ENCODE assay signal across 10 cellular contexts in the genomic region with DNA sequence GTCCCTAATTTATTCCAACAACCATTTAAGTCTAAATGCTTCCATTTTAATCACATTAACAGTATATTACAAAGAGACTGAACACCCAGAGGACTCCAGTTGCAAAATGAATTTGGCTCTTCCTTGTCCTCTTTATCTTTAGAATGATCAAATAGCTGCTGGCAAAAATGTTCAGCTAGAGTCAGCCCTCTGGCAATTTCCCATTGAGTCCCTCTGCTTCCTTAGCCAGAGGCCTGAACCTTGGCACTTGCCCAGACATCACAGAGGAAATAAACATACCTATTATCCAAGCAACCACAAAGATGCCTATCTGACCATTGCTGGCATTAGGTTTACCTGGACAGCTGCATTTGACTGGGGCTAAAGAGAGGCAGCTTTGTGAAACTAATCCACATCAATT.
DNase-seq lines count a peak whose midpoint lies in the region; ATAC-seq and TF ChIP-seq lines count a peak whose summit lies in the region.
"Had no signal": no experiment of that assay in that cellular context is flagged by ENCODE, and none has a peak within 500 bp of the region (broad histone marks: within the 10 kb centered on the region; RNA-seq: fewer than 3 reads in every experiment).

No MANE protein-coding gene starts in this region.

- in situ Hi-C loops in brain microvascular endothelial cell (cut with HindIII; ENCODE audit: low pct_ligation_motif_present, low sequenced_read_pairs), result no loop called here

- no peaks in the 10 kb centered on the region for H3K36me3 Mint-ChIP-seq in nephron progenitor cell (ENCODE audit: low read depth)
- H3K36me3 Mint-ChIP-seq: naive thymus-derived CD8-positive, alpha-beta T cell had no signal

- ATAC-seq in HG02840 (IDR thresholded peaks at IDR 0.05; ENCODE audit: low FRiP score, unreplicated experiment) (no peak), GM21717 (IDR thresholded peaks at IDR 0.05; ENCODE audit: unreplicated experiment) (no peak), GM18861 (IDR thresholded peaks at IDR 0.05; ENCODE audit: unreplicated experiment) (no peak)
- ATAC-seq: naive thymus-derived CD8-positive, alpha-beta T cell had no signal

- DNase-seq in DMS153 (lab: John Stamatoyannopoulos, UW), result peak; percentile 89
- DNase-seq in NCI-H146 treated with DMSO at 0.1 percent for 48 hours (lab: John Stamatoyannopoulos, UW; ENCODE audit: unreplicated experiment), result peak; percentile 91
- peak; percentile 20 for DNase-seq in brain microvascular endothelial cell
- no peak for DNase-seq in nephron progenitor cell
- no peak for DNase-seq in lower leg skin (ENCODE audit: low spot score in 2 of 2)
- DNase-seq: activated T-cell treated with anti-CD3 and anti-CD28 coated beads, Interleukin-2, amount 50 U/mL, for 48 hours; naive thymus-derived CD8-positive, alpha-beta T cell had no signal

- no peak for TF ChIP-seq POLR2A in lower leg skin (IDR thresholded peaks at IDR 0.05)

- no peak for TF ChIP-seq CTCF in brain microvascular endothelial cell (IDR thresholded peaks at IDR 0.05; ENCODE audit: low read depth, low read length, missing control alignments)
- no peak for TF ChIP-seq CTCF in nephron progenitor cell (IDR thresholded peaks at IDR 0.05)
- TF ChIP-seq CTCF in lower leg skin (IDR thresholded peaks at IDR 0.05), result no peak

- no peaks in the 10 kb centered on the region for H3K36me3 ChIP-seq in brain microvascular endothelial cell (replicated peaks)

- H3K4me1 Mint-ChIP-seq in nephron progenitor cell, result no peaks in the 10 kb centered on the region
- H3K4me1 Mint-ChIP-seq: naive thymus-derived CD8-positive, alpha-beta T cell had no signal

- no peaks in the 10 kb centered on the region for H3K27me3 ChIP-seq in brain microvascular endothelial cell (replicated peaks)

- H3K4me3 ChIP-seq in brain microvascular endothelial cell (ENCODE audit: low read depth, low read length) (no peak overlapping the region), lower leg skin (ENCODE audit: low read depth, poor library complexity, severe bottlenecking) (no peak overlapping the region)

- intact Hi-C loops in lower leg skin (cut with DNase I; ENCODE audit: low total_unique reads), result no loop called here

- H3K27ac Mint-ChIP-seq in nephron progenitor cell, result peak overlapping the region; percentile 65

- no peak overlapping the region for H3K27ac ChIP-seq in brain microvascular endothelial cell

- H3K4me3 Mint-ChIP-seq in nephron progenitor cell, result no peak overlapping the region
- H3K4me3 Mint-ChIP-seq: naive thymus-derived CD8-positive, alpha-beta T cell had no signal

- H3K9me3 Mint-ChIP-seq in nephron progenitor cell, result no peaks in the 10 kb centered on the region
- H3K9me3 Mint-ChIP-seq: naive thymus-derived CD8-positive, alpha-beta T cell had no signal

- peaks cover 4% of the 10 kb centered on the region for H3K27me3 Mint-ChIP-seq in nephron progenitor cell (ENCODE audit: low read depth, poor library complexity)
- H3K27me3 Mint-ChIP-seq: naive thymus-derived CD8-positive, alpha-beta T cell had no signal

Comparison
In these comparisons a context has a peak if more than half of its experiments do, and no peak if none do; other contexts are left out.
1. DNase-seq: peak in DMS153 (single experiment), NCI-H146 treated with DMSO at 0.1 percent for 48 hours (single experiment) and brain microvascular endothelial cell (single experiment); none in nephron progenitor cell (single experiment) and lower leg skin (0 of 2).